ENCODE assay signal across 9 cellular contexts in genomic region chrX:71662654-71663053, GRCh38. TPM values are rescaled to one million over a fixed set of nuclear protein-coding genes. Genes with fewer than 3 reads are reported as not detected.
DNase-seq lines count a peak whose midpoint lies in the region; ATAC-seq and TF ChIP-seq lines count a peak whose summit lies in the region.
"Not testable (repeated sequence)": the region's sequence is repeated elsewhere in the genome, so short reads cannot be mapped to it uniquely, and the experiment has no call there.
"Had no signal": no experiment of that assay in that cellular context is flagged by ENCODE, and none has a peak within 500 bp of the region (broad histone marks: within the 10 kb centered on the region; RNA-seq: fewer than 3 reads in every experiment).

No MANE protein-coding gene starts in this region.

- POLR2A ChIA-PET in T-cell (lab: Charles Lee); activated CD4-positive, alpha-beta memory T cell treated with anti-CD3 and anti-CD28 coated beads, Interleukin-2, amount 10 ng/mL, durations not matched to agents 7 days and 5 days (lab: Charles Lee): not testable (repeated sequence)

- H3K27me3 Mint-ChIP-seq in Calu3 (ENCODE audit: unreplicated experiment); T-cell; activated CD4-positive, alpha-beta memory T cell treated with anti-CD3 and anti-CD28 coated beads, Interleukin-2, amount 10 ng/mL, durations not matched to agents 7 days and 5 days; effector memory CD8-positive, alpha-beta T cell: not testable (repeated sequence)

- TF ChIP-seq CTCF in Calu3 (IDR thresholded peaks at IDR 0.05; ENCODE audit: unreplicated experiment) = not testable (repeated sequence)

- not testable (repeated sequence) for H3K4me1 Mint-ChIP-seq in Calu3 (ENCODE audit: low read depth, unreplicated experiment)
- peaks cover 11 to 17% (median 16%) of the 10 kb centered on the region in 3 donors for H3K4me1 Mint-ChIP-seq in T-cell
- peaks cover 19% of the 10 kb centered on the region for H3K4me1 Mint-ChIP-seq in activated CD4-positive, alpha-beta memory T cell treated with anti-CD3 and anti-CD28 coated beads, Interleukin-2, amount 10 ng/mL, durations not matched to agents 7 days and 5 days
- H3K4me1 Mint-ChIP-seq in effector memory CD8-positive, alpha-beta T cell (ENCODE audit: low read depth in 2 of 2) = peaks cover 9 to 13% of the 10 kb centered on the region in 2 donors
- peaks cover 23% of the 10 kb centered on the region for H3K4me1 Mint-ChIP-seq in stimulated activated effector memory CD8-positive, alpha-beta T cell treated with anti-CD3 and anti-CD28 coated beads, Interleukin-12 subunit alpha, Interleukin-12 subunit beta, amount 100 ng/mL, for 72 hours

- H3K27ac Mint-ChIP-seq in Calu3 (ENCODE audit: unreplicated experiment) (peak overlapping the region; percentile 9), T-cell (peak overlapping the region in 1 of 2 donors; percentile 71)
- peak overlapping the region; percentile 2 for H3K27ac Mint-ChIP-seq in activated CD4-positive, alpha-beta memory T cell treated with anti-CD3 and anti-CD28 coated beads, Interleukin-2, amount 10 ng/mL, durations not matched to agents 7 days and 5 days
- H3K27ac Mint-ChIP-seq in effector memory CD8-positive, alpha-beta T cell = peak overlapping the region; percentile 84 to 87
- H3K27ac Mint-ChIP-seq in stimulated activated effector memory CD8-positive, alpha-beta T cell treated with anti-CD3 and anti-CD28 coated beads, Interleukin-12 subunit alpha, Interleukin-12 subunit beta, amount 100 ng/mL, for 72 hours = not testable (repeated sequence)

- not testable (repeated sequence) for DNase-seq in Calu3; stimulated activated effector memory CD8-positive, alpha-beta T cell treated with anti-CD3 and anti-CD28 coated beads, Interleukin-12 subunit alpha, Interleukin-12 subunit beta, amount 100 ng/mL, for 72 hours (ENCODE audit: low spot score in 2 of 2)
- DNase-seq in Kasumi-1 (lab: John Stamatoyannopoulos, UW) (peak; percentile 23 to 25), T-cell (peak in 1 of 34 experiments; percentile 17), activated gamma-delta T cell treated with Interleukin-2 at 50 U/mL for 16 hours (peak; percentile 22)
- peak; percentile 33 for DNase-seq in activated CD4-positive, alpha-beta memory T cell treated with anti-CD3 and anti-CD28 coated beads, Interleukin-2, amount 10 ng/mL, durations not matched to agents 7 days and 5 days
- peak in 2 of 3 experiments; percentile 7 for DNase-seq in effector memory CD8-positive, alpha-beta T cell

- CTCF ChIA-PET in Calu3 (lab: Charles Lee); T-cell (lab: Charles Lee); activated CD4-positive, alpha-beta memory T cell treated with anti-CD3 and anti-CD28 coated beads, Interleukin-2, amount 10 ng/mL, durations not matched to agents 7 days and 5 days (lab: Charles Lee): not testable (repeated sequence)

- peak; percentile 37 to 59 (median 49) for ATAC-seq in T-cell (replicated peaks in 1 of 4)
- ATAC-seq in effector memory CD8-positive, alpha-beta T cell (replicated peaks) = peak; percentile 61
- ATAC-seq in stimulated activated effector memory CD8-positive, alpha-beta T cell treated with anti-CD3 and anti-CD28 coated beads, Interleukin-12 subunit alpha, Interleukin-12 subunit beta, amount 100 ng/mL, for 72 hours = peak; percentile 59

- not testable (repeated sequence) for H3K9me3 Mint-ChIP-seq in Calu3 (ENCODE audit: low read depth, unreplicated experiment); T-cell; activated CD4-positive, alpha-beta memory T cell treated with anti-CD3 and anti-CD28 coated beads, Interleukin-2, amount 10 ng/mL, durations not matched to agents 7 days and 5 days; effector memory CD8-positive, alpha-beta T cell; stimulated activated effector memory CD8-positive, alpha-beta T cell treated with anti-CD3 and anti-CD28 coated beads, Interleukin-12 subunit alpha, Interleukin-12 subunit beta, amount 100 ng/mL, for 72 hours

- BruUV-seq in Calu3 (replicated peaks; lab: Mats Ljungman, UMichigan) = not testable (repeated sequence)

- not testable (repeated sequence) for H3K36me3 Mint-ChIP-seq in Calu3 (ENCODE audit: insufficient read depth, unreplicated experiment); T-cell; activated CD4-positive, alpha-beta memory T cell treated with anti-CD3 and anti-CD28 coated beads, Interleukin-2, amount 10 ng/mL, durations not matched to agents 7 days and 5 days (ENCODE audit: low read depth); effector memory CD8-positive, alpha-beta T cell (ENCODE audit: insufficient read depth); stimulated activated effector memory CD8-positive, alpha-beta T cell treated with anti-CD3 and anti-CD28 coated beads, Interleukin-12 subunit alpha, Interleukin-12 subunit beta, amount 100 ng/mL, for 72 hours

- intact Hi-C loops in Calu3 (cut with micrococcal nuclease; ENCODE audit: unreplicated experiment) = not testable (repeated sequence)

- not testable (repeated sequence) for H3K4me3 Mint-ChIP-seq in Calu3 (ENCODE audit: low read depth, unreplicated experiment)
- H3K4me3 Mint-ChIP-seq in T-cell = peak overlapping the region; percentile 32 to 68 (median 45)
- peak overlapping the region; percentile 50 for H3K4me3 Mint-ChIP-seq in activated CD4-positive, alpha-beta memory T cell treated with anti-CD3 and anti-CD28 coated beads, Interleukin-2, amount 10 ng/mL, durations not matched to agents 7 days and 5 days
- H3K4me3 Mint-ChIP-seq in effector memory CD8-positive, alpha-beta T cell = peak overlapping the region; percentile 72 to 82
- peak overlapping the region; percentile 74 for H3K4me3 Mint-ChIP-seq in stimulated activated effector memory CD8-positive, alpha-beta T cell treated with anti-CD3 and anti-CD28 coated beads, Interleukin-12 subunit alpha, Interleukin-12 subunit beta, amount 100 ng/mL, for 72 hours

RNA-seq across cellular contexts. Expression of gene CXCR3, which starts 44.3 kb away (rescaled TPM):
- total RNA-seq in Calu3 (2022) (not detected in 2 replicates), T-cell (10 to 100 TPM; 12.5 to 41.5 (median 17.6) TPM)
- total RNA-seq in activated CD4-positive, alpha-beta memory T cell treated with anti-CD3 and anti-CD28 coated beads, Interleukin-2, amount 10 ng/mL, durations not matched to agents 7 days and 5 days = 10 to 100 TPM; 84.9 to 85.7 TPM
- total RNA-seq: H7, K562 had no signal

RNA-seq across cellular contexts. Expression of gene CXorf49, which starts 55.4 kb away (rescaled TPM):
- total RNA-seq in Calu3 (2022) (0.76 and 2.0 TPM in 2 replicates), T-cell (not detected)
- not detected for total RNA-seq in activated CD4-positive, alpha-beta memory T cell treated with anti-CD3 and anti-CD28 coated beads, Interleukin-2, amount 10 ng/mL, durations not matched to agents 7 days and 5 days
- total RNA-seq: H7, K562 had no signal

Comparison
In these comparisons a context has a peak if more than half of its experiments do, and no peak if none do; other contexts are left out.
1. RNA of gene CXCR3, which starts 44.3 kb away (total RNA-seq): 84.9 to 85.7 TPM in activated CD4-positive, alpha-beta memory T cell treated with anti-CD3 and anti-CD28 coated beads, Interleukin-2, amount 10 ng/mL, durations not matched to agents 7 days and 5 days and 12.5 to 41.5 TPM in T-cell; not detected in Calu3; every median in the first group is over 10 times any median in the second.
2. Peak in every context shown above with its lines, with median percentiles within 50 percentile points of each other: ATAC-seq.